9 cellular contexts compared by ENCODE assay signal in genomic region chr17:81722184-81723120, GRCh38.
DNase-seq lines count a peak whose midpoint lies in the region; ATAC-seq lines count a peak whose summit lies in the region.
"Had no signal": no experiment of that assay in that cellular context is flagged by ENCODE, and none has a peak within 500 bp of the region (broad histone marks: within the 10 kb centered on the region; RNA-seq: fewer than 3 reads in every experiment).

No MANE protein-coding gene starts in this region.

- peak overlapping the region in 16 of 21 experiments; percentile 5 to 68 (median 50) for H3K27ac ChIP-seq in skin epidermis

- ATAC-seq in HG03097 (IDR thresholded peaks at IDR 0.05; ENCODE audit: low FRiP score, unreplicated experiment) = no peak
- no peak for ATAC-seq in GM19351 (IDR thresholded peaks at IDR 0.05; ENCODE audit: unreplicated experiment)

- in situ Hi-C loops in KBM-7 (cut with MboI; ENCODE audit: low pct_unique_long_range_greater_than_20kb, low sequenced_read_pairs) = no loop called here

- DNase-seq in NCI-H1105 treated with DMSO at 0.1 percent for 48 hours (lab: John Stamatoyannopoulos, UW) (peak; percentile 18), NCI-H1105 (lab: John Stamatoyannopoulos, UW) (no peak), RKO (ENCODE audit: low spot score) (peak; percentile 66), glomerular visceral epithelial cell (ENCODE audit: extremely low spot score) (peak; percentile 87), KBM-7 (no peak)
- DNase-seq: KG1 had no signal

- no peak overlapping the region for H3K4me3 ChIP-seq in skin epidermis

Comparison
In these comparisons a context has a peak if more than half of its experiments do, and no peak if none do; other contexts are left out.
1. DNase-seq: peak in NCI-H1105 treated with DMSO at 0.1 percent for 48 hours (single experiment), RKO (single experiment) and glomerular visceral epithelial cell (single experiment); none in NCI-H1105 (single experiment) and KBM-7 (single experiment).